26 cellular contexts compared by ENCODE assay signal in the genomic region with DNA sequence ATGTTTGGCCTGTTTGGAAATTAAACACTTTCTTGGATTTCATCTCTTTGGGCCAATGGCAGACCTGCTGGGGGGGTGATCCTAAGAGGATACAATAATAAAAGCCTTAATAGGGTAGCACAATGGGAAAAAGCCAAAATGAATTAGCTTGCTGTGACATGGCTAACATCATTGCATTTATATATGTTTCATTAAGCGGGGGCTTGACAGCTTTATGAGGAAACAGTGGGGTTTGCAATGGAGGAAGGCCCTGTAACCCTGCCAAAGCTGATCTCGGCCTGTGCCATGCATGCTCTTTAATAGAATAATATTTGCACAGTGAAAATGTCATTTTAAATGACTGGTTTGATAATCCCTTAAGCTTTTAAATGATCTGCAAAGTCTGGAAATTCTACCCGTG.
"Had no signal": no experiment of that assay in that cellular context is flagged by ENCODE, and none has a peak within 500 bp of the region (broad histone marks: within the 10 kb centered on the region; RNA-seq: fewer than 3 reads in every experiment).

No MANE protein-coding gene starts in this region.

- H3K27ac Mint-ChIP-seq: activated CD4-positive, alpha-beta T cell treated with anti-CD3 and anti-CD28 coated beads for 36 hours; activated naive CD4-positive, alpha-beta T cell treated with anti-CD3 and anti-CD28 coated beads for 36 hours; activated naive CD8-positive, alpha-beta T cell treated with anti-CD3 and anti-CD28 coated beads for 36 hours; stimulated activated naive B cell treated with anti-CD40 and anti-IgM and Interleukin-4, amounts not matched to agents 10 μg/mL and 1 μg/mL and 100 μg/mL, for 72 hours had no signal

- H3K9me3 ChIP-seq: adrenal gland, body of pancreas, gastroesophageal sphincter, mucosa of descending colon, psoas muscle, sigmoid colon, suprapubic skin, tibial artery, upper lobe of right lung had no signal

- DNase-seq: activated CD4-positive, alpha-beta T cell treated with anti-CD3 and anti-CD28 coated beads for 36 hours; activated CD4-positive, CD25-positive, alpha-beta regulatory T cell; activated effector memory CD4-positive, alpha-beta T cell treated with anti-CD3 and anti-CD28 coated beads, Interleukin-2, amount 50 U/mL, for 16 hours; activated naive CD4-positive, alpha-beta T cell treated with anti-CD3 and anti-CD28 coated beads for 36 hours; activated naive CD8-positive, alpha-beta T cell treated with anti-CD3 and anti-CD28 coated beads for 36 hours; activated T-cell treated with anti-CD3 and anti-CD28 coated beads for 4 hours; adrenal gland; aorta; body of pancreas; cortex of kidney; hippocampal formation; left cardiac atrium; left ventricle myocardium superior; mucosa of descending colon; occipital lobe; psoas muscle; sigmoid colon; stimulated activated CD4-positive, alpha-beta T cell treated with anti-CD3 and anti-CD28 coated beads, Interleukin-15, amount 100 ng/mL, for 24 hours; stimulated activated CD4-positive, alpha-beta T cell treated with anti-CD3 and anti-CD28 coated beads, Interleukin-2, amount 100 ng/mL, for 24 hours; stimulated activated naive B cell treated with anti-CD40 and anti-IgM and Interleukin-4, amounts not matched to agents 10 μg/mL and 1 μg/mL and 100 μg/mL, for 72 hours; tibial artery; upper lobe of right lung had no signal

- H2AFZ ChIP-seq: parathyroid adenoma had no signal

- H3K27me3 ChIP-seq: adrenal gland, body of pancreas, cardiac muscle cell, gastroesophageal sphincter, sigmoid colon, suprapubic skin, tibial artery, upper lobe of right lung had no signal

- H3K4me1 ChIP-seq: adrenal gland, body of pancreas, gastroesophageal sphincter, parathyroid adenoma, psoas muscle, suprapubic skin, upper lobe of right lung had no signal

- H3K4me1 Mint-ChIP-seq: activated CD4-positive, alpha-beta T cell treated with anti-CD3 and anti-CD28 coated beads for 36 hours; activated naive CD8-positive, alpha-beta T cell treated with anti-CD3 and anti-CD28 coated beads for 36 hours; stimulated activated naive B cell treated with anti-CD40 and anti-IgM and Interleukin-4, amounts not matched to agents 10 μg/mL and 1 μg/mL and 100 μg/mL, for 72 hours had no signal

- H3K4me3 ChIP-seq: adrenal gland, body of pancreas, cardiac muscle cell, gastroesophageal sphincter, mucosa of descending colon, psoas muscle, sigmoid colon, suprapubic skin, tibial artery, upper lobe of right lung had no signal

- ATAC-seq: activated CD4-positive, alpha-beta T cell treated with anti-CD3 and anti-CD28 coated beads for 36 hours; body of pancreas; gastroesophageal sphincter; left cardiac atrium; left ventricle myocardium superior; mucosa of descending colon; psoas muscle; stimulated activated naive B cell treated with anti-CD40 and anti-IgM and Interleukin-4, amounts not matched to agents 10 μg/mL and 1 μg/mL and 100 μg/mL, for 72 hours; upper lobe of right lung had no signal

- H3K27ac ChIP-seq: adrenal gland, body of pancreas, cardiac muscle cell, gastroesophageal sphincter, parathyroid adenoma, psoas muscle, sigmoid colon, suprapubic skin, tibial artery, upper lobe of right lung had no signal

- H3K4me3 Mint-ChIP-seq: activated CD4-positive, alpha-beta T cell treated with anti-CD3 and anti-CD28 coated beads for 36 hours; activated naive CD4-positive, alpha-beta T cell treated with anti-CD3 and anti-CD28 coated beads for 36 hours; activated naive CD8-positive, alpha-beta T cell treated with anti-CD3 and anti-CD28 coated beads for 36 hours; stimulated activated naive B cell treated with anti-CD40 and anti-IgM and Interleukin-4, amounts not matched to agents 10 μg/mL and 1 μg/mL and 100 μg/mL, for 72 hours had no signal

- H3K9ac ChIP-seq: parathyroid adenoma had no signal

- H3K9me3 Mint-ChIP-seq: activated naive CD4-positive, alpha-beta T cell treated with anti-CD3 and anti-CD28 coated beads for 36 hours; activated naive CD8-positive, alpha-beta T cell treated with anti-CD3 and anti-CD28 coated beads for 36 hours had no signal

- H3K36me3 Mint-ChIP-seq: activated naive CD8-positive, alpha-beta T cell treated with anti-CD3 and anti-CD28 coated beads for 36 hours; stimulated activated naive B cell treated with anti-CD40 and anti-IgM and Interleukin-4, amounts not matched to agents 10 μg/mL and 1 μg/mL and 100 μg/mL, for 72 hours had no signal

- H3K36me3 ChIP-seq: adrenal gland, cardiac muscle cell, gastroesophageal sphincter, sigmoid colon, suprapubic skin, tibial artery, upper lobe of right lung had no signal

- H3K27me3 Mint-ChIP-seq: activated naive CD8-positive, alpha-beta T cell treated with anti-CD3 and anti-CD28 coated beads for 36 hours; stimulated activated naive B cell treated with anti-CD40 and anti-IgM and Interleukin-4, amounts not matched to agents 10 μg/mL and 1 μg/mL and 100 μg/mL, for 72 hours had no signal
